13 cellular contexts compared by ENCODE assay signal in genomic region chr6:107833136-107833535, GRCh38. TPM values are rescaled to one million over a fixed set of nuclear protein-coding genes. Genes with fewer than 3 reads are reported as not detected.
DNase-seq lines count a peak whose midpoint lies in the region; ATAC-seq lines count a peak whose summit lies in the region.
"Had no signal": no experiment of that assay in that cellular context is flagged by ENCODE, and none has a peak within 500 bp of the region (broad histone marks: within the 10 kb centered on the region; RNA-seq: fewer than 3 reads in every experiment).

No MANE protein-coding gene starts in this region.

- peaks cover 8% of the 10 kb centered on the region for H3K4me1 Mint-ChIP-seq in activated CD8-positive, alpha-beta memory T cell treated with anti-CD3 and anti-CD28 coated beads, Interleukin-2, amount 10 ng/mL, durations not matched to agents 7 days and 5 days
- H3K4me1 Mint-ChIP-seq in stimulated activated naive CD8-positive, alpha-beta T cell treated with anti-CD3 and anti-CD28 coated beads, Interleukin-15, amount 100 ng/mL, for 72 hours: peaks cover 48% of the 10 kb centered on the region
- peaks cover 17% of the 10 kb centered on the region for H3K4me1 Mint-ChIP-seq in central memory CD8-positive, alpha-beta T cell

- CTCF ChIA-PET in activated CD8-positive, alpha-beta memory T cell treated with anti-CD3 and anti-CD28 coated beads, Interleukin-2, amount 10 ng/mL, durations not matched to agents 7 days and 5 days (lab: Charles Lee): interaction anchor here (1.5 to 10.1 kb wide), 3 partner anchors 10 to 120 kb away, joined by 3 to 91 read pairs (median 7); partner anchors contain the start of gene SCML4

- DNase-seq in activated CD8-positive, alpha-beta memory T cell treated with anti-CD3 and anti-CD28 coated beads for 24 hours: peak; percentile 55
- no peak for DNase-seq in activated CD8-positive, alpha-beta memory T cell treated with anti-CD3 and anti-CD28 coated beads, Interleukin-2, amount 10 ng/mL, durations not matched to agents 7 days and 5 days
- peak; percentile 1 for DNase-seq in stimulated activated naive CD8-positive, alpha-beta T cell treated with anti-CD3 and anti-CD28 coated beads, Interleukin-15, Interleukin-2, amounts not matched to agents 100 U/mL and 50 U/mL, for 24 hours
- no peak for DNase-seq in stimulated activated naive CD8-positive, alpha-beta T cell treated with anti-CD3 and anti-CD28 coated beads, Interleukin-15, amount 100 ng/mL, for 72 hours
- no peak for DNase-seq in central memory CD8-positive, alpha-beta T cell (ENCODE audit: low spot score in 2 of 2)
- DNase-seq in ureter (ENCODE audit: low spot score): peak; percentile 18
- DNase-seq in globus pallidus (ENCODE audit: low spot score): no peak
- DNase-seq: DMS53 had no signal

- H3K27ac Mint-ChIP-seq in activated CD8-positive, alpha-beta memory T cell treated with anti-CD3 and anti-CD28 coated beads, Interleukin-2, amount 10 ng/mL, durations not matched to agents 7 days and 5 days: no peak overlapping the region
- H3K27ac Mint-ChIP-seq in stimulated activated naive CD8-positive, alpha-beta T cell treated with anti-CD3 and anti-CD28 coated beads, Interleukin-15, amount 100 ng/mL, for 72 hours: no peak overlapping the region
- H3K27ac Mint-ChIP-seq in central memory CD8-positive, alpha-beta T cell (ENCODE audit: low read depth): peak overlapping the region; percentile 23

- H3K36me3 Mint-ChIP-seq in activated CD8-positive, alpha-beta memory T cell treated with anti-CD3 and anti-CD28 coated beads, Interleukin-2, amount 10 ng/mL, durations not matched to agents 7 days and 5 days: no peaks in the 10 kb centered on the region
- H3K36me3 Mint-ChIP-seq in central memory CD8-positive, alpha-beta T cell (ENCODE audit: insufficient read depth): peaks cover 1% of the 10 kb centered on the region
- H3K36me3 Mint-ChIP-seq: CD14-positive monocyte had no signal

- no peaks in the 10 kb centered on the region for H3K9me3 Mint-ChIP-seq in activated CD8-positive, alpha-beta memory T cell treated with anti-CD3 and anti-CD28 coated beads, Interleukin-2, amount 10 ng/mL, durations not matched to agents 7 days and 5 days (ENCODE audit: low read depth)
- H3K9me3 Mint-ChIP-seq in stimulated activated naive CD8-positive, alpha-beta T cell treated with anti-CD3 and anti-CD28 coated beads, Interleukin-15, amount 100 ng/mL, for 72 hours: peaks cover 0 to 6% of the 10 kb centered on the region in 2 donors
- no peaks in the 10 kb centered on the region for H3K9me3 Mint-ChIP-seq in central memory CD8-positive, alpha-beta T cell

- no peaks in the 10 kb centered on the region for H3K27me3 Mint-ChIP-seq in activated CD8-positive, alpha-beta memory T cell treated with anti-CD3 and anti-CD28 coated beads, Interleukin-2, amount 10 ng/mL, durations not matched to agents 7 days and 5 days
- H3K27me3 Mint-ChIP-seq in stimulated activated naive CD8-positive, alpha-beta T cell treated with anti-CD3 and anti-CD28 coated beads, Interleukin-15, amount 100 ng/mL, for 72 hours: no peaks in the 10 kb centered on the region
- no peaks in the 10 kb centered on the region for H3K27me3 Mint-ChIP-seq in central memory CD8-positive, alpha-beta T cell

- ATAC-seq in activated CD8-positive, alpha-beta memory T cell treated with anti-CD3 and anti-CD28 coated beads, Interleukin-2, amount 10 ng/mL, durations not matched to agents 7 days and 5 days: no peak
- no peak for ATAC-seq in stimulated activated naive CD8-positive, alpha-beta T cell treated with anti-CD3 and anti-CD28 coated beads, Interleukin-15, Interleukin-2, amounts not matched to agents 100 U/mL and 50 U/mL, for 24 hours
- no peak for ATAC-seq in stimulated activated naive CD8-positive, alpha-beta T cell treated with anti-CD3 and anti-CD28 coated beads, Interleukin-15, amount 100 ng/mL, for 72 hours
- ATAC-seq in central memory CD8-positive, alpha-beta T cell (replicated peaks; ENCODE audit: extremely low read depth, poor library complexity, severe bottlenecking): no peak
- ATAC-seq in HG02840 (IDR thresholded peaks at IDR 0.05; ENCODE audit: low FRiP score, unreplicated experiment): no peak
- ATAC-seq: HCT116 had no signal

- no peak overlapping the region for H3K4me3 Mint-ChIP-seq in activated CD8-positive, alpha-beta memory T cell treated with anti-CD3 and anti-CD28 coated beads, Interleukin-2, amount 10 ng/mL, durations not matched to agents 7 days and 5 days
- H3K4me3 Mint-ChIP-seq in stimulated activated naive CD8-positive, alpha-beta T cell treated with anti-CD3 and anti-CD28 coated beads, Interleukin-15, amount 100 ng/mL, for 72 hours: no peak overlapping the region
- no peak overlapping the region for H3K4me3 Mint-ChIP-seq in central memory CD8-positive, alpha-beta T cell

RNA-seq across cellular contexts. Expression of gene SCML4, which starts 9.0 kb away (rescaled TPM):
- 10 to 100 TPM; 15.1 to 26.7 TPM for total RNA-seq in activated CD8-positive, alpha-beta memory T cell treated with anti-CD3 and anti-CD28 coated beads, Interleukin-2, amount 10 ng/mL, durations not matched to agents 7 days and 5 days
- 4.4 TPM for total RNA-seq in ureter
- total RNA-seq: A673, HT1080 had no signal

Comparison
In these comparisons a context has a peak if more than half of its experiments do, and no peak if none do; other contexts are left out.
1. DNase-seq: peak in activated CD8-positive, alpha-beta memory T cell treated with anti-CD3 and anti-CD28 coated beads for 24 hours (single experiment), stimulated activated naive CD8-positive, alpha-beta T cell treated with anti-CD3 and anti-CD28 coated beads, Interleukin-15, Interleukin-2, amounts not matched to agents 100 U/mL and 50 U/mL, for 24 hours (single experiment) and ureter (single experiment); none in activated CD8-positive, alpha-beta memory T cell treated with anti-CD3 and anti-CD28 coated beads, Interleukin-2, amount 10 ng/mL, durations not matched to agents 7 days and 5 days (single experiment), stimulated activated naive CD8-positive, alpha-beta T cell treated with anti-CD3 and anti-CD28 coated beads, Interleukin-15, amount 100 ng/mL, for 72 hours (0 of 2), central memory CD8-positive, alpha-beta T cell (0 of 2) and globus pallidus (single experiment).